ENCODE assay signal across 16 cellular contexts in genomic region chr10:86506499-86506898, GRCh38. TPM values are rescaled to one million over a fixed set of nuclear protein-coding genes. Genes with fewer than 3 reads are reported as not detected.
A peak's percentile ranks its signal among the peaks of the same experiment; 100 is the strongest.
DNase-seq lines count a peak whose midpoint lies in the region; ATAC-seq, FAIRE-seq and TF ChIP-seq lines count a peak whose summit lies in the region.
"Had no signal": no experiment of that assay in that cellular context is flagged by ENCODE, and none has a peak within 500 bp of the region (broad histone marks: within the 10 kb centered on the region; RNA-seq: fewer than 3 reads in every experiment).

No MANE protein-coding gene starts in this region.

- no peaks in the 10 kb centered on the region; the same call in 1 of the 2 replicates for H3F3A ChIP-seq in PC-9 (ENCODE audit: insufficient read depth, low read depth)

- no peak for FAIRE-seq in A549 (lab: Jason Lieb, UNC)

- peaks cover 56% of the 10 kb centered on the region for H3K79me2 ChIP-seq in PC-9 (ENCODE audit: low read depth)

- H3K27me3 ChIP-seq in PC-9 (ENCODE audit: insufficient read depth, low read depth), result no peaks in the 10 kb centered on the region
- H3K27me3 ChIP-seq: right lobe of liver, SJCRH30 had no signal

- H3K4me1 ChIP-seq in A549 (peaks cover 17% of the 10 kb centered on the region), PC-9 (replicated peaks; ENCODE audit: insufficient read depth) (no peaks in the 10 kb centered on the region)
- H3K4me1 ChIP-seq: SJCRH30 had no signal

- BruUV-seq in PC-9 (replicated peaks; lab: Mats Ljungman, UMichigan), result no TSS peak

- no peaks in the 10 kb centered on the region for H3K36me3 ChIP-seq in PC-9 (ENCODE audit: low read depth)

- ATAC-seq in A549, result peak; percentile 24 to 58; a peak in 3 of 6 replicates
- ATAC-seq: activated naive CD4-positive, alpha-beta T cell treated with anti-CD3 and anti-CD28 coated beads, Interleukin-2, amount 50 U/mL, for 72 hours; right lobe of liver had no signal

- TF ChIP-seq RAD21 in A549 (conservative IDR thresholded peaks at IDR 0.05 in 1 of 2, IDR thresholded peaks at IDR 0.05 in 1 of 2), result no peak

- whole genome bisulfite sequencing in A549 (ENCODE audit: missing lambda C conversion rate), result 80% methylated on average over 4 of the region's 4 CpGs

- intact Hi-C loops in PC-9 (cut with micrococcal nuclease; ENCODE audit: unreplicated experiment), result no loop called here

- no peak overlapping the region for H2AFZ ChIP-seq in PC-9

- TF ChIP-seq POLR2A in A549 (IDR thresholded peaks at IDR 0.05; ENCODE audit: low read length), result no peak

- peaks cover 40% of the 10 kb centered on the region for H4K20me1 ChIP-seq in PC-9 (ENCODE audit: insufficient read depth)

- H3K9me2 ChIP-seq in PC-9 (ENCODE audit: insufficient read depth), result no peaks in the 10 kb centered on the region

- peak overlapping the region in 1 of 2 experiments; percentile 29; a peak in 1 of 6 replicates for H3K27ac ChIP-seq in A549
- H3K27ac ChIP-seq in PC-9, result no peak overlapping the region
- H3K27ac ChIP-seq: right lobe of liver, SJCRH30 had no signal

- TF ChIP-seq CTCF in A549 (IDR thresholded peaks at IDR 0.05), result no peak
- no peak for TF ChIP-seq CTCF in PC-9 (conservative IDR thresholded peaks at IDR 0.05)

- H3K9me3 ChIP-seq in A549 (no peaks in the 10 kb centered on the region), PC-9 (ENCODE audit: insufficient read depth, low read depth) (no peaks in the 10 kb centered on the region)
- H3K9me3 ChIP-seq: right lobe of liver, SJCRH30 had no signal

- POLR2A ChIA-PET in A549 (lab: Yijun Ruan, JAX), result no interaction called here
- POLR2A ChIA-PET in PC-9 (lab: Charles Lee; ENCODE audit: unreplicated experiment), result no interaction called here

- no peak for DNase-seq in A549 (ENCODE audit: low read depth in 1 of 2, low spot score in 1 of 2)
- DNase-seq in EL, result peak; percentile 47
- DNase-seq in Kasumi-1 (lab: John Stamatoyannopoulos, UW), result peak; percentile 28 to 30
- DNase-seq in dermis blood vessel endothelial cell, result peak; percentile 40
- DNase-seq in T-helper 9 cell, result no peak
- no peak for DNase-seq in PC-9
- DNase-seq in stimulated activated naive CD4-positive, alpha-beta T cell treated with Interleukin-2 at 50 U/mL for 16 hours (lab: John Stamatoyannopoulos, UW), result no peak
- DNase-seq in SHP77 (lab: John Stamatoyannopoulos, UW), result no peak
- DNase-seq: cerebellar nuclear complex; DMS79 treated with DMSO at 0.1 percent for 48 hours; NCI-H1930; NCI-H774; right lobe of liver; SJCRH30; stimulated activated CD4-positive, alpha-beta T cell treated with anti-CD3 and anti-CD28 coated beads, Interleukin-2, amount 100 ng/mL, for 48 hours had no signal

- CTCF ChIA-PET in A549 (lab: Yijun Ruan, JAX), result interaction anchor here (0.9 kb wide), 1 partner anchor 11 kb away, joined by 3 read pairs; no protein-coding TSS in a partner anchor
- CTCF ChIA-PET in PC-9 (lab: Charles Lee), result interaction anchor here (0.7 kb wide), 1 partner anchor 13 kb away, joined by 5 read pairs; no protein-coding TSS in a partner anchor

- H3K4me2 ChIP-seq in A549, result peak overlapping the region; percentile 21; the same call in 1 of the 3 replicates
- no peak overlapping the region for H3K4me2 ChIP-seq in PC-9

- H3K4me3 ChIP-seq in A549 (no peak overlapping the region), PC-9 (no peak overlapping the region)
- H3K4me3 ChIP-seq: right lobe of liver, SJCRH30 had no signal

- TF ChIP-seq EP300 in A549 (IDR thresholded peaks at IDR 0.05), result no peak

TF ChIP-seq in A549, 52 proteins besides CTCF, POLR2A, EP300 and RAD21:
- TF ChIP-seq KDM1A (IDR thresholded peaks at IDR 0.05; ENCODE audit: low read depth) (no peak), RNF2 (IDR thresholded peaks at IDR 0.05; ENCODE audit: borderline replicate concordance, low read depth) (no peak), CBX2 (IDR thresholded peaks at IDR 0.05; ENCODE audit: borderline replicate concordance, low read depth) (no peak), POLR2AphosphoS2 (conservative IDR thresholded peaks at IDR 0.05; ENCODE audit: low read length) (no peak), SMC3 (IDR thresholded peaks at IDR 0.05) (no peak), RARB (CRISPR knock-in tag; IDR thresholded peaks at IDR 0.05) (no peak), JUN (IDR thresholded peaks at IDR 0.05) (no peak), BCL3 (IDR thresholded peaks at IDR 0.05) (no peak), ESRRA (IDR thresholded peaks at IDR 0.05; ENCODE audit: borderline replicate concordance, low read length) (no peak)
TF ChIP-seq in A549: peak in this region for 0.

RNA-seq across cellular contexts. Expression of gene WAPL, which starts 15.1 kb away (rescaled TPM):
- 20.1 and 25.6 TPM in 2 replicates for polyA plus RNA-seq in A549 (2011; rRNA removed)
- polyA plus RNA-seq in A549 (2012; cell fraction: cytosol; rRNA removed), result 5.4 and 5.8 TPM in 2 replicates
- 3.5 and 5.5 TPM in 2 replicates for polyA plus RNA-seq in A549 (2012; cell fraction: nucleus; rRNA removed)
- 15.4 to 16.6 TPM (median 15.7 TPM) in 3 replicates for polyA plus RNA-seq in A549 (2017; fragmentation: RNase III; extraction: RNeasy Plus Mini Kit Qiagen cat#74134 plus additional on column Dnase treatment)
- 20.0 and 21.5 TPM in 2 replicates for polyA minus RNA-seq in A549 (2011; rRNA and poly(A)+ RNA removed)
- 46.5 and 62.3 TPM in 2 replicates for total RNA-seq in dermis blood vessel endothelial cell
- 17.9 and 20.9 TPM in 2 replicates for total RNA-seq in PC-9 (2021)

Comparison
In these comparisons a context has a peak if more than half of its experiments do, and no peak if none do; other contexts are left out.
1. DNase-seq: peak in EL (single experiment), Kasumi-1 (2 of 2) and dermis blood vessel endothelial cell (single experiment); none in A549 (0 of 2), T-helper 9 cell (single experiment), PC-9 (0 of 2), stimulated activated naive CD4-positive, alpha-beta T cell treated with Interleukin-2 at 50 U/mL for 16 hours (single experiment) and SHP77 (0 of 2).